In genomic region chr17:35119370-35120185, GRCh38 we compare ENCODE assay signal across 8 cellular contexts. TPM values are rescaled to one million over a fixed set of nuclear protein-coding genes. Genes with fewer than 3 reads are reported as not detected.
DNase-seq lines count a peak whose midpoint lies in the region; ATAC-seq and TF ChIP-seq lines count a peak whose summit lies in the region.

Gene RAD51D (minus strand): TSS chr17:35119860. CDS start chr17:35119613, 247 bp downstream.

- DNase-seq in DMS79 (lab: John Stamatoyannopoulos, UW), result peak; percentile 74
- DNase-seq in GM23338 (ENCODE audit: low spot score), result peak; percentile 90
- DNase-seq in SHP77 (lab: John Stamatoyannopoulos, UW), result peak; percentile 63 to 91
- DNase-seq in activated effector memory CD4-positive, alpha-beta T cell treated with anti-CD3 and anti-CD28 coated beads, Interleukin-2, amount 50 U/mL, for 16 hours, result peak; percentile 92
- DNase-seq in foreskin fibroblast, result peak; percentile 48 to 85
- DNase-seq in stomach, result peak; percentile 81

- no peaks in the 10 kb centered on the region for H3K9me3 Mint-ChIP-seq in GM23338

- H3K9me3 ChIP-seq in Loucy (ENCODE audit: insufficient read depth, low read depth, low read length), result no peaks in the 10 kb centered on the region
- no peaks in the 10 kb centered on the region for H3K9me3 ChIP-seq in neural cell (ENCODE audit: low read length)
- no peaks in the 10 kb centered on the region for H3K9me3 ChIP-seq in stomach

- H3K4me3 Mint-ChIP-seq in GM23338, result peak within 1 kb of the TSS; percentile 92

- WGBS in stomach, 5 donors, result 0 to 1% (median 1%) methylated on average over 12 to 72 of the region's 72 CpGs

- peaks cover 19% of the 10 kb centered on the region for H3K36me3 Mint-ChIP-seq in GM23338 (ENCODE audit: low read depth)

- H3F3A ChIP-seq in GM23338 (replicated peaks; ENCODE audit: low read depth) (0 out of 2 replicates have a peak, but pooled peaks cover 4% of the 10 kb centered on the region), Loucy (ENCODE audit: low read depth) (no peaks in the 10 kb centered on the region), neural cell (ENCODE audit: insufficient read depth, low read length, poor library complexity, severe bottlenecking) (no peaks in the 10 kb centered on the region)

- H3K36me3 ChIP-seq in GM23338 (ENCODE audit: insufficient read depth), result no peaks in the 10 kb centered on the region
- H3K36me3 ChIP-seq in Loucy (ENCODE audit: insufficient read depth, low read length), result no peaks in the 10 kb centered on the region
- H3K36me3 ChIP-seq in neural cell (ENCODE audit: insufficient read depth, low read length), result no peaks in the 10 kb centered on the region
- H3K36me3 ChIP-seq in stomach, result no peaks in the 10 kb centered on the region

- H3K27ac Mint-ChIP-seq in GM23338, result no peak within 1 kb of the TSS

- peaks cover 23% of the 10 kb centered on the region for H3K4me1 Mint-ChIP-seq in GM23338

- H3K9ac ChIP-seq in Loucy (ENCODE audit: low read depth, low read length, poor library complexity, severe bottlenecking) (peak within 1 kb of the TSS; percentile 78), neural cell (ENCODE audit: low read length) (peak within 1 kb of the TSS; percentile 72)

- peak within 1 kb of the TSS; percentile 97 for H3K4me2 ChIP-seq in GM23338
- H3K4me2 ChIP-seq in Loucy (ENCODE audit: low read depth, low read length, poor library complexity, severe bottlenecking), result peak within 1 kb of the TSS; percentile 88
- H3K4me2 ChIP-seq in neural cell (ENCODE audit: low read length), result peak within 1 kb of the TSS; percentile 78

- H3K4me3 ChIP-seq in GM23338, result peak within 1 kb of the TSS; percentile 91
- peak within 1 kb of the TSS; percentile 87 for H3K4me3 ChIP-seq in Loucy (ENCODE audit: low read length, poor library complexity, severe bottlenecking)
- H3K4me3 ChIP-seq in foreskin fibroblast (ENCODE audit: low read depth in 1 of 2, low read length in 2 of 2), result peak within 1 kb of the TSS; percentile 86 to 93
- peak within 1 kb of the TSS; percentile 89 for H3K4me3 ChIP-seq in neural cell (ENCODE audit: low read length)
- peak within 1 kb of the TSS; percentile 72 to 88 (median 77) for H3K4me3 ChIP-seq in stomach

- intact Hi-C loops in stomach (cut with DNase I; ENCODE audit: low total_unique reads), result loop anchor here (5.0 to 10.0 kb wide), 2 partner anchors 575 to 697 kb away; no protein-coding TSS in a partner anchor

- H3K4me1 ChIP-seq in GM23338 (ENCODE audit: insufficient read depth), result peaks cover 3% of the 10 kb centered on the region; the same call in 1 of the 2 replicates
- H3K4me1 ChIP-seq in Loucy (ENCODE audit: insufficient read depth, low read length, poor library complexity, severe bottlenecking), result peaks cover 23% of the 10 kb centered on the region
- peaks cover 16 to 29% (median 25%) of the 10 kb centered on the region in 4 donors for H3K4me1 ChIP-seq in stomach

- H3K9me2 ChIP-seq in GM23338 (ENCODE audit: insufficient read depth), result no peaks in the 10 kb centered on the region
- no peaks in the 10 kb centered on the region for H3K9me2 ChIP-seq in Loucy (replicated peaks; ENCODE audit: low read depth, low read length)
- H3K9me2 ChIP-seq in neural cell (ENCODE audit: insufficient read depth, low read length), result no peaks in the 10 kb centered on the region

- H3K27ac ChIP-seq in GM23338 (ENCODE audit: low read depth) (peak within 1 kb of the TSS; percentile 78; the same call in 1 of the 2 replicates), neural cell (ENCODE audit: low read length) (peak within 1 kb of the TSS; percentile 28), stomach (peak within 1 kb of the TSS; percentile 20 to 86 (median 77))

- peak; percentile 95 for TF ChIP-seq RAD21 in neural cell (conservative IDR thresholded peaks at IDR 0.05)

- H3K27me3 ChIP-seq in GM23338 (ENCODE audit: insufficient read depth) (peaks cover 7% of the 10 kb centered on the region; the same call in 1 of the 2 replicates), Loucy (ENCODE audit: insufficient read depth, low read length, poor library complexity, severe bottlenecking) (no peaks in the 10 kb centered on the region), neural cell (ENCODE audit: insufficient read depth, low read depth, low read length) (no peaks in the 10 kb centered on the region), stomach (no peaks in the 10 kb centered on the region)

- H3K27me3 Mint-ChIP-seq in GM23338 (ENCODE audit: insufficient read depth, low read depth, poor library complexity), result peaks cover 27% of the 10 kb centered on the region

- peak; percentile 59 for TF ChIP-seq EP300 in neural cell (conservative IDR thresholded peaks at IDR 0.05; ENCODE audit: poor library complexity, severe bottlenecking)
- TF ChIP-seq EP300 in stomach (IDR thresholded peaks at IDR 0.05), result no peak

- peak; percentile 72 to 80 for TF ChIP-seq CTCF in GM23338 (conservative IDR thresholded peaks at IDR 0.05; ENCODE audit: low read depth in 2 of 2)
- TF ChIP-seq CTCF in Loucy (conservative IDR thresholded peaks at IDR 0.05; ENCODE audit: low read length), result peak; percentile 80
- peak; percentile 68 for TF ChIP-seq CTCF in foreskin fibroblast (IDR thresholded peaks at IDR 0.05; ENCODE audit: low read depth, low read length)
- peak; percentile 99 for TF ChIP-seq CTCF in neural cell (IDR thresholded peaks at IDR 0.05; ENCODE audit: poor library complexity, severe bottlenecking)
- TF ChIP-seq CTCF in stomach (IDR thresholded peaks at IDR 0.05), result peak in 5 of 7 experiments; percentile 70 to 99 (median 96)

- H2AFZ ChIP-seq in GM23338 (peak within 1 kb of the TSS; percentile 100), Loucy (ENCODE audit: low read length) (peak within 1 kb of the TSS; percentile 96), neural cell (ENCODE audit: low read depth, low read length) (peak within 1 kb of the TSS; percentile 90)

- ATAC-seq in GM23338, result peak; percentile 89

- TF ChIP-seq POLR2A in stomach (IDR thresholded peaks at IDR 0.05), result no peak

- H3K79me2 ChIP-seq in GM23338 (replicated peaks; ENCODE audit: insufficient read depth), result 0 out of 2 replicates have a peak, but pooled peaks cover 7% of the 10 kb centered on the region
- peaks cover 24% of the 10 kb centered on the region for H3K79me2 ChIP-seq in Loucy (ENCODE audit: insufficient read depth, low read length)
- no peaks in the 10 kb centered on the region for H3K79me2 ChIP-seq in neural cell (replicated peaks; ENCODE audit: insufficient read depth, low read length)

- H4K20me1 ChIP-seq in GM23338 (replicated peaks; ENCODE audit: insufficient read depth) (no peaks in the 10 kb centered on the region), Loucy (ENCODE audit: insufficient read depth, low read length, poor library complexity, severe bottlenecking) (peaks cover 3% of the 10 kb centered on the region), neural cell (ENCODE audit: insufficient read depth) (no peaks in the 10 kb centered on the region)

TF ChIP-seq in GM23338, 12 proteins besides CTCF, POLR2A, EP300 and RAD21 (continues in another document):
- no peak for TF ChIP-seq ZNF331 (CRISPR knock-in tag; IDR thresholded peaks at IDR 0.05; ENCODE audit: low read depth)
- TF ChIP-seq EZH2phosphoT487 (IDR thresholded peaks at IDR 0.05; ENCODE audit: unreplicated experiment), result no peak
- peak; percentile 19; the same call in 1 of the 2 replicates for TF ChIP-seq ETS1 (IDR thresholded peaks at IDR 0.05)
- no peak for TF ChIP-seq CREB1 (CRISPR knock-in tag; IDR thresholded peaks at IDR 0.05; ENCODE audit: low read depth)
- TF ChIP-seq POLR2AphosphoS5 (IDR thresholded peaks at IDR 0.05; ENCODE audit: low read depth), result peak; percentile 56
- TF ChIP-seq ZNF114 (CRISPR knock-in tag; IDR thresholded peaks at IDR 0.05), result no peak
- no peak for TF ChIP-seq JUNB (IDR thresholded peaks at IDR 0.05; ENCODE audit: unreplicated experiment)
- no peak for TF ChIP-seq NANOG (IDR thresholded peaks at IDR 0.05; ENCODE audit: borderline replicate concordance)

TF ChIP-seq in neural cell, 6 proteins besides CTCF, POLR2A, EP300 and RAD21:
- TF ChIP-seq POLR2AphosphoS5 (IDR thresholded peaks at IDR 0.05) (peak; percentile 15), EZH2 (IDR thresholded peaks at IDR 0.05; ENCODE audit: borderline replicate concordance, insufficient read depth, low read length, poor library complexity, severe bottlenecking) (no peak), MXI1 (conservative IDR thresholded peaks at IDR 0.05; ENCODE audit: poor library complexity, severe bottlenecking) (peak; percentile 91), TAF1 (IDR thresholded peaks at IDR 0.05; ENCODE audit: low read depth) (peak; percentile 17), SMC3 (conservative IDR thresholded peaks at IDR 0.05; ENCODE audit: poor library complexity) (peak; percentile 97)
- TF ChIP-seq, protein P1, sequence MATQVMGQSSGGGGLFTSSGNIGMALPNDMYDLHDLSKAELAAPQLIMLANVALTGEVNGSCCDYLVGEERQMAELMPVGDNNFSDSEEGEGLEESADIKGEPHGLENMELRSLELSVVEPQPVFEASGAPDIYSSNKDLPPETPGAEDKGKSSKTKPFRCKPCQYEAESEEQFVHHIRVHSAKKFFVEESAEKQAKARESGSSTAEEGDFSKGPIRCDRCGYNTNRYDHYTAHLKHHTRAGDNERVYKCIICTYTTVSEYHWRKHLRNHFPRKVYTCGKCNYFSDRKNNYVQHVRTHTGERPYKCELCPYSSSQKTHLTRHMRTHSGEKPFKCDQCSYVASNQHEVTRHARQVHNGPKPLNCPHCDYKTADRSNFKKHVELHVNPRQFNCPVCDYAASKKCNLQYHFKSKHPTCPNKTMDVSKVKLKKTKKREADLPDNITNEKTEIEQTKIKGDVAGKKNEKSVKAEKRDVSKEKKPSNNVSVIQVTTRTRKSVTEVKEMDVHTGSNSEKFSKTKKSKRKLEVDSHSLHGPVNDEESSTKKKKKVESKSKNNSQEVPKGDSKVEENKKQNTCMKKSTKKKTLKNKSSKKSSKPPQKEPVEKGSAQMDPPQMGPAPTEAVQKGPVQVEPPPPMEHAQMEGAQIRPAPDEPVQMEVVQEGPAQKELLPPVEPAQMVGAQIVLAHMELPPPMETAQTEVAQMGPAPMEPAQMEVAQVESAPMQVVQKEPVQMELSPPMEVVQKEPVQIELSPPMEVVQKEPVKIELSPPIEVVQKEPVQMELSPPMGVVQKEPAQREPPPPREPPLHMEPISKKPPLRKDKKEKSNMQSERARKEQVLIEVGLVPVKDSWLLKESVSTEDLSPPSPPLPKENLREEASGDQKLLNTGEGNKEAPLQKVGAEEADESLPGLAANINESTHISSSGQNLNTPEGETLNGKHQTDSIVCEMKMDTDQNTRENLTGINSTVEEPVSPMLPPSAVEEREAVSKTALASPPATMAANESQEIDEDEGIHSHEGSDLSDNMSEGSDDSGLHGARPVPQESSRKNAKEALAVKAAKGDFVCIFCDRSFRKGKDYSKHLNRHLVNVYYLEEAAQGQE (IDR thresholded peaks at IDR 0.05; ENCODE audit: borderline replicate concordance), result peak; percentile 17

RNA-seq across cellular contexts. Expression of gene RAD51D, which starts in this region (rescaled TPM):
- 11.0 and 13.2 TPM in 2 replicates for total RNA-seq in GM23338 (2014; rRNA removed; shearing (Covaris generic))
- polyA plus RNA-seq in GM23338 (2016; fragmentation: Nextera tagmentation; extraction: Ambion mirVana), result 5.9 and 7.3 TPM in 2 replicates
- 13.8 and 19.0 TPM in 2 replicates for polyA plus RNA-seq in neural cell
- 12.7 and 22.9 TPM in 2 replicates for polyA minus RNA-seq in neural cell
- 10 to 100 TPM in 1 of 5 donors, 1 to 10 TPM in 4; 2.2 to 31.5 (median 3.5) TPM for total RNA-seq in stomach
- 1 to 10 TPM; 2.9 to 5.0 (median 3.1) TPM for polyA plus RNA-seq in stomach

Comparison
In these comparisons a context has a peak if more than half of its experiments do, and no peak if none do; other contexts are left out.
1. Peak in every context shown above with its lines: DNase-seq, ATAC-seq, H3K4me3 ChIP-seq and H3K27ac ChIP-seq.
2. H3K27ac ChIP-seq: peak in every context shown above with its lines; median percentile 78 in GM23338; 77 in stomach; 28 in neural cell.